Comparison of ENCODE assay signal across 11 cellular contexts in the genomic region with DNA sequence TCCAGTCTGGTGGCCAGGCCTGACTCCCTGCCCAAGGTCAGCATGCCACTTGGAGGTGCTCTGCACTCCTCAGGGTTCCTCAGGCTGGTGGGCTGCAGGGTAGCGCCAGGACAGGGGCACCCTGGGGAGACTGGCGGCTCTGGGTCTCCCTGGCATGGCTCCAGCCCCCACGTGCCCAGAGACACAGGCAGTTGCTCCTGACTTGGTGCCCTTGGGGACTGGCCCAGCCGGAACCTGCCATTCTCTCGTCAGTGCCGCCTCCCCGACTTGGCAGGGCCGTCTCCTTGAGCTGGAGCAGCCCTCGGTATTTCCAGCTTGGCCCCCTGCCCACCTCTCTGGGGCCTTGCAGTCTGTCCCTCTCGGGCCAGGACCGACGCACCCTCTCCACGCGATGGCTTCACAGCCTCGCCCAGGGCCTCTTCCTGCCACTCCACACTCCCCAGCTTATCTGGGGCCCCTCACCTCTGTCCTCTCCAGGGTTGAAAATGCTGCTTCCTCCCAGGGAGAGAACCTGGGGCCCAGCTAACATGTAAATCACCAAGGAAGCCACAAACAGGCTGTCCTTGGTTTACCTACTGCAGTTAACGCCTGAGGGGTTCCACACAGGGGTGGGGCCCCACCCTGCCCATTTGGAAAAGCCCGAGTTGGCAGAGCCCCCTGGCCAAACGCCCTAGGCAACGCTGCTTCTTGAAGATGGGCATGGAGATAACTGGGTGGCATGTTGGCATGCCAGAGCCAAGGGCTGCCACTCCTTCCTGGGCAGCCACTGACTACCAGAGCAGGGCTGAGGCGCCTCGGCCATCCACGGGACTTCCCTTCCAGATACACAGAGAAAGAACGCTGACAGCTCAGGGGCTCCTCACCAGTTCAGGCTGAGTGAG.
DNase-seq lines count a peak whose midpoint lies in the region; ATAC-seq and TF ChIP-seq lines count a peak whose summit lies in the region.
"Had no signal": no experiment of that assay in that cellular context is flagged by ENCODE, and none has a peak within 500 bp of the region (broad histone marks: within the 10 kb centered on the region; RNA-seq: fewer than 3 reads in every experiment).

No MANE protein-coding gene starts in this region.

- DNase-seq in Ammon's horn (ENCODE audit: low spot score) = peak; percentile 54
- no peak for DNase-seq in Panc1 (ENCODE audit: low read depth, low spot score)
- DNase-seq in Right ventricle myocardium superior = peak; percentile 95
- no peak for DNase-seq in progenitor cell of endocrine pancreas (ENCODE audit: low spot score, unreplicated experiment)
- no peak for DNase-seq in SK-N-DZ (ENCODE audit: low spot score)
- DNase-seq in SIG-M5 (lab: John Stamatoyannopoulos, UW) = no peak
- DNase-seq: activated T-cell treated with anti-CD3 and anti-CD28 coated beads, Interleukin-2, amount 50 U/mL, for 24 hours; DMS53; RPMI8226 had no signal

- intact Hi-C loops in Panc1 (cut with micrococcal nuclease; ENCODE audit: unreplicated experiment) (no loop called here), Right ventricle myocardium superior (cut with DNase I) (loop anchor here (5.0 kb wide), 1 partner anchor 61 kb away; the partner anchor contains the start of gene SMAD6)

- no peak overlapping the region for H3K4me3 Mint-ChIP-seq in progenitor cell of endocrine pancreas (ENCODE audit: low read depth)
- H3K4me3 Mint-ChIP-seq: activated T-cell treated with anti-CD3 and anti-CD28 coated beads, Interleukin-2, amount 50 U/mL, for 24 hours had no signal

- TF ChIP-seq CTCF in Panc1 (IDR thresholded peaks at IDR 0.05) = no peak
- TF ChIP-seq CTCF in progenitor cell of endocrine pancreas (IDR thresholded peaks at IDR 0.05; ENCODE audit: unreplicated experiment) = no peak

- no peaks in the 10 kb centered on the region for H3K27me3 Mint-ChIP-seq in progenitor cell of endocrine pancreas

- H3K27ac ChIP-seq in Panc1 (ENCODE audit: low read length) = peak overlapping the region; percentile 94

- in situ Hi-C loops in Panc1 (cut with HindIII; ENCODE audit: low pct_unique_long_range_greater_than_20kb, low sequenced_read_pairs) = no loop called here

- H3K27me3 ChIP-seq in Panc1 (ENCODE audit: control insufficient read depth, insufficient read depth, low read length) = no peaks in the 10 kb centered on the region

- H3K36me3 ChIP-seq in Panc1 (ENCODE audit: control insufficient read depth, insufficient read depth, low read length) = no peaks in the 10 kb centered on the region

- H3K9me3 Mint-ChIP-seq in progenitor cell of endocrine pancreas (ENCODE audit: low read depth) = no peaks in the 10 kb centered on the region
- H3K9me3 Mint-ChIP-seq: activated T-cell treated with anti-CD3 and anti-CD28 coated beads, Interleukin-2, amount 50 U/mL, for 24 hours had no signal

- no TSS peak for BruUV-seq in Panc1 (replicated peaks; lab: Mats Ljungman, UMichigan)

- no peaks in the 10 kb centered on the region for H3K9me3 ChIP-seq in Panc1 (ENCODE audit: control insufficient read depth, insufficient read depth, low read depth, low read length)

- H3K4me1 Mint-ChIP-seq in progenitor cell of endocrine pancreas (ENCODE audit: low read depth) = peaks cover 52% of the 10 kb centered on the region

- peaks cover 96% of the 10 kb centered on the region for H3K4me1 ChIP-seq in Panc1 (ENCODE audit: control insufficient read depth, insufficient read depth, low read length)

- H3K36me3 Mint-ChIP-seq in progenitor cell of endocrine pancreas (ENCODE audit: insufficient read depth) = peaks cover 2% of the 10 kb centered on the region

- no peak overlapping the region for H3K4me3 ChIP-seq in Panc1 (ENCODE audit: low read depth in 2 of 2, low read length in 2 of 2)

- peak overlapping the region; percentile 40 for H3K27ac Mint-ChIP-seq in progenitor cell of endocrine pancreas
- H3K27ac Mint-ChIP-seq: activated T-cell treated with anti-CD3 and anti-CD28 coated beads, Interleukin-2, amount 50 U/mL, for 24 hours had no signal

- ATAC-seq in Panc1 = peak; percentile 49
- ATAC-seq in Right ventricle myocardium superior (ENCODE audit: poor library complexity) = peak; percentile 95
- no peak for ATAC-seq in GM21515 (IDR thresholded peaks at IDR 0.05; ENCODE audit: unreplicated experiment)
- no peak for ATAC-seq in HG03457 (IDR thresholded peaks at IDR 0.05; ENCODE audit: unreplicated experiment)

- CTCF ChIA-PET in Panc1 (lab: Charles Lee) = no interaction called here

- POLR2A ChIA-PET in Panc1 (lab: Charles Lee) = interaction anchor here (0.7 kb wide), 1 partner anchor 33 kb away, joined by 3 read pairs; no protein-coding TSS in a partner anchor

Comparison
In these comparisons a context has a peak if more than half of its experiments do, and no peak if none do; other contexts are left out.
1. DNase-seq: peak in Ammon's horn (single experiment) and Right ventricle myocardium superior (single experiment); none in Panc1 (single experiment), progenitor cell of endocrine pancreas (single experiment), SK-N-DZ (single experiment) and SIG-M5 (single experiment).
2. ATAC-seq: peak in Panc1 (single experiment) and Right ventricle myocardium superior (single experiment); none in GM21515 (single experiment) and HG03457 (single experiment).